ENCODE assay signal across 8 cellular contexts in the genomic region with DNA sequence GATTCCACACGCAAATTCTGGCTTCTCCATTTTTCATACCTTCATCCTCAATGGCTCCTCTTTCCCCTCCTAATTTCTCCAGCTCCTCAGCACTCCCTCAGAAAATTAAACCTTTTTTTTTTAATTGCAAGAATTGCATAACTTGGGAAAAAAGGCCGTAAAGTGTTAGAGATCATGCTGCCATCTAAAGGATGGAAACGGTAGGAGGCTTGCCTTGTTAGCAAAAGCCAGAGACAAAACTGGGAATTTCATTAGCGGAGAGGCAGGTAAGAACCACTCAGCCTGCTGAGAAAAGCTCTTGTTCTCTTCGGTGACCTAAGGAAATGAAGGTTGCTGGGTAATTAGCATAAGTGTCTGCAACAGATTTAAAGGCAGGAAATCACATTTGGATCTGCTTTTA.
A peak's percentile ranks its signal among the peaks of the same experiment; 100 is the strongest.
DNase-seq lines count a peak whose midpoint lies in the region; ATAC-seq and TF ChIP-seq lines count a peak whose summit lies in the region.

No MANE protein-coding gene starts in this region.

- TF ChIP-seq POLR2A in gastrocnemius medialis (IDR thresholded peaks at IDR 0.05) = no peak

- ATAC-seq in lung (ENCODE audit: insufficient read depth, low FRiP score) (peak; percentile 48), gastrocnemius medialis (no peak), GM19395 (IDR thresholded peaks at IDR 0.05; ENCODE audit: unreplicated experiment) (no peak)

- H3K27me3 ChIP-seq in BE2C (0 out of 2 replicates have a peak, but pooled peaks cover 3% of the 10 kb centered on the region), lung (ENCODE audit: control insufficient read depth, insufficient read depth) (no peaks in the 10 kb centered on the region), gastrocnemius medialis (no peaks in the 10 kb centered on the region)

- DNase-seq in BE2C (peak; percentile 26), M059J (ENCODE audit: low read depth) (peak; percentile 42), cardiac fibroblast (ENCODE audit: low read depth in 2 of 2) (peak; percentile 73 to 81), lung (ENCODE audit: low spot score) (no peak), gastrocnemius medialis (no peak), DMS153 (lab: John Stamatoyannopoulos, UW) (no peak)
- DNase-seq in NK-92 treated with Interleukin-12 subunit alpha and Interleukin-12 subunit beta, amount 100 ng/mL, for 24 hours (lab: John Stamatoyannopoulos, UW) = no peak

- 16 to 23% methylated on average over 5 of the region's 5 CpGs for WGBS in lung, 2 donors

- intact Hi-C loops in gastrocnemius medialis (cut with DNase I; ENCODE audit: low total_unique reads) = loop anchor here (2.0 kb wide), 1 partner anchor 135 kb away; no protein-coding TSS in a partner anchor

- H3K4me1 ChIP-seq in BE2C (no peaks in the 10 kb centered on the region), lung (ENCODE audit: control insufficient read depth in 2 of 2, insufficient read depth in 2 of 2, low read length in 2 of 2) (no peaks in the 10 kb centered on the region), gastrocnemius medialis (peaks cover 2 to 8% of the 10 kb centered on the region in 2 donors)

- no peaks in the 10 kb centered on the region for H3K9me3 ChIP-seq in BE2C
- H3K9me3 ChIP-seq in lung (ENCODE audit: control insufficient read depth in 2 of 2, insufficient read depth in 1 of 2, low read length in 1 of 2) = peaks cover 0 to 1% of the 10 kb centered on the region in 2 donors
- no peaks in the 10 kb centered on the region for H3K9me3 ChIP-seq in gastrocnemius medialis

- H3K36me3 ChIP-seq in BE2C (no peaks in the 10 kb centered on the region), lung (ENCODE audit: control insufficient read depth in 2 of 2, insufficient read depth in 2 of 2, low read length in 2 of 2) (no peaks in the 10 kb centered on the region), gastrocnemius medialis (no peaks in the 10 kb centered on the region)

- H3K4me3 ChIP-seq in BE2C (ENCODE audit: low read depth, low read length) (no peak overlapping the region), cardiac fibroblast (replicated peaks in 1 of 2; ENCODE audit: low read depth in 2 of 2, low read length in 2 of 2) (no peak overlapping the region), lung (no peak overlapping the region), gastrocnemius medialis (no peak overlapping the region)

- TF ChIP-seq CTCF in BE2C (IDR thresholded peaks at IDR 0.05; ENCODE audit: low read depth, low read length) = peak; percentile 72
- peak; percentile 63 for TF ChIP-seq CTCF in cardiac fibroblast (IDR thresholded peaks at IDR 0.05; ENCODE audit: low read depth, low read length)
- TF ChIP-seq CTCF in lung (IDR thresholded peaks at IDR 0.05; ENCODE audit: control extremely low read depth, extremely low read depth) = no peak
- TF ChIP-seq CTCF in gastrocnemius medialis (IDR thresholded peaks at IDR 0.05 in 4 of 5, conservative IDR thresholded peaks at IDR 0.05 in 1 of 5) = peak in 1 of 5 experiments; percentile 11

- in situ Hi-C loops in gastrocnemius medialis (cut with MboI; ENCODE audit: low sequenced_read_pairs in 4 of 4) = no loop called here

- H3K27ac ChIP-seq in lung (ENCODE audit: low read depth in 1 of 2, low read length in 1 of 2) (no peak overlapping the region), gastrocnemius medialis (no peak overlapping the region)

Comparison
In these comparisons a context has a peak if more than half of its experiments do, and no peak if none do; other contexts are left out.
1. DNase-seq: peak in BE2C (single experiment), M059J (single experiment) and cardiac fibroblast (2 of 2); none in lung (single experiment), gastrocnemius medialis (0 of 2), NK-92 treated with Interleukin-12 subunit alpha and Interleukin-12 subunit beta, amount 100 ng/mL, for 24 hours (single experiment) and DMS153 (single experiment).